Comparison of ENCODE assay signal across 8 cellular contexts in genomic region chr19:12295191-12295590, GRCh38. TPM values are rescaled to one million over a fixed set of nuclear protein-coding genes. Genes with fewer than 3 reads are reported as not detected.
DNase-seq lines count a peak whose midpoint lies in the region; ATAC-seq and TF ChIP-seq lines count a peak whose summit lies in the region.

No MANE protein-coding gene starts in this region.

- no peaks in the 10 kb centered on the region for H4K20me1 ChIP-seq in PC-9 (ENCODE audit: insufficient read depth)

- intact Hi-C loops in PC-9 (cut with micrococcal nuclease; ENCODE audit: unreplicated experiment) (loop anchor here (2.0 kb wide), 1 partner anchor 256 kb away; the partner anchor contains the start of gene ZNF564), gastrocnemius medialis (cut with DNase I; ENCODE audit: low total_unique reads) (loop anchor here (2.0 kb wide), 1 partner anchor 106 kb away; the partner anchor contains the start of gene ZNF799)

- H3K27ac ChIP-seq in PC-9: no peak overlapping the region
- H3K27ac ChIP-seq in gastrocnemius medialis: peak overlapping the region; percentile 84 to 96 (median 93)

- ATAC-seq in GM19023 (IDR thresholded peaks at IDR 0.05; ENCODE audit: unreplicated experiment): peak; percentile 12
- no peak for ATAC-seq in gastrocnemius medialis
- ATAC-seq in HG03457 (IDR thresholded peaks at IDR 0.05; ENCODE audit: unreplicated experiment): no peak
- ATAC-seq in HG03159 (IDR thresholded peaks at IDR 0.05; ENCODE audit: unreplicated experiment): no peak
- no peak for ATAC-seq in HG03520 (IDR thresholded peaks at IDR 0.05; ENCODE audit: unreplicated experiment)

- H3K27me3 ChIP-seq in PC-9 (ENCODE audit: insufficient read depth, low read depth) (no peaks in the 10 kb centered on the region), gastrocnemius medialis (no peaks in the 10 kb centered on the region)

- CTCF ChIA-PET in PC-9 (lab: Charles Lee): no interaction called here

- BruUV-seq in PC-9 (replicated peaks; lab: Mats Ljungman, UMichigan): no TSS peak

- DNase-seq in PC-9: no peak
- no peak for DNase-seq in fibroblast of pulmonary artery (ENCODE audit: low read depth)
- DNase-seq in gastrocnemius medialis: no peak
- DNase-seq in stimulated activated naive CD4-positive, alpha-beta T cell treated with Interleukin-2 at 50 U/mL for 16 hours (lab: John Stamatoyannopoulos, UW): no peak

- no peaks in the 10 kb centered on the region for H3K79me2 ChIP-seq in PC-9 (ENCODE audit: low read depth)

- no peaks in the 10 kb centered on the region for H3F3A ChIP-seq in PC-9 (ENCODE audit: insufficient read depth, low read depth)

- peak overlapping the region; percentile 79 for H3K4me2 ChIP-seq in PC-9

- TF ChIP-seq POLR2A in gastrocnemius medialis (IDR thresholded peaks at IDR 0.05): no peak

- no peaks in the 10 kb centered on the region for H3K9me2 ChIP-seq in PC-9 (ENCODE audit: insufficient read depth)

- peak overlapping the region; percentile 86; the same call in 1 of the 2 replicates for H2AFZ ChIP-seq in PC-9

- no peaks in the 10 kb centered on the region for H3K36me3 ChIP-seq in PC-9 (ENCODE audit: low read depth)
- peaks cover 0 to 13% of the 10 kb centered on the region in 2 donors for H3K36me3 ChIP-seq in gastrocnemius medialis

- POLR2A ChIA-PET in PC-9 (lab: Charles Lee; ENCODE audit: unreplicated experiment): no interaction called here

- H3K4me3 ChIP-seq in PC-9 (peak overlapping the region; percentile 67; the same call in 1 of the 2 replicates), fibroblast of pulmonary artery (replicated peaks; ENCODE audit: low read depth, low read length) (peak overlapping the region; percentile 97), gastrocnemius medialis (peak overlapping the region; percentile 70 to 92 (median 81))

- TF ChIP-seq CTCF in PC-9 (conservative IDR thresholded peaks at IDR 0.05) (no peak), fibroblast of pulmonary artery (IDR thresholded peaks at IDR 0.05; ENCODE audit: low read length, missing control alignments) (no peak), gastrocnemius medialis (IDR thresholded peaks at IDR 0.05 in 4 of 5, conservative IDR thresholded peaks at IDR 0.05 in 1 of 5) (no peak)

- H3K9me3 ChIP-seq in PC-9 (ENCODE audit: insufficient read depth, low read depth) (no peaks in the 10 kb centered on the region), gastrocnemius medialis (no peaks in the 10 kb centered on the region)

- no peaks in the 10 kb centered on the region for H3K4me1 ChIP-seq in PC-9 (replicated peaks; ENCODE audit: insufficient read depth)
- H3K4me1 ChIP-seq in gastrocnemius medialis: peaks cover 9 to 18% of the 10 kb centered on the region in 2 donors

- in situ Hi-C loops in gastrocnemius medialis (cut with MboI; ENCODE audit: low sequenced_read_pairs in 4 of 4): no loop called here

RNA-seq across cellular contexts. Expression of gene ZNF44, which starts 0.5 kb away (rescaled TPM):
- 4.0 and 5.0 TPM in 2 replicates for total RNA-seq in PC-9 (2021)
- 1 to 10 TPM; 2.6 to 4.0 (median 3.5) TPM for total RNA-seq in gastrocnemius medialis

RNA-seq across cellular contexts. Expression of gene ZNF563, which starts 38.2 kb away (rescaled TPM):
- total RNA-seq in PC-9 (2021) (1.1 and 1.8 TPM in 2 replicates), gastrocnemius medialis (1 to 10 TPM; 1.3 to 2.8 (median 2.2) TPM)
